Comparison of ENCODE assay signal across 2 cellular contexts in the genomic region with DNA sequence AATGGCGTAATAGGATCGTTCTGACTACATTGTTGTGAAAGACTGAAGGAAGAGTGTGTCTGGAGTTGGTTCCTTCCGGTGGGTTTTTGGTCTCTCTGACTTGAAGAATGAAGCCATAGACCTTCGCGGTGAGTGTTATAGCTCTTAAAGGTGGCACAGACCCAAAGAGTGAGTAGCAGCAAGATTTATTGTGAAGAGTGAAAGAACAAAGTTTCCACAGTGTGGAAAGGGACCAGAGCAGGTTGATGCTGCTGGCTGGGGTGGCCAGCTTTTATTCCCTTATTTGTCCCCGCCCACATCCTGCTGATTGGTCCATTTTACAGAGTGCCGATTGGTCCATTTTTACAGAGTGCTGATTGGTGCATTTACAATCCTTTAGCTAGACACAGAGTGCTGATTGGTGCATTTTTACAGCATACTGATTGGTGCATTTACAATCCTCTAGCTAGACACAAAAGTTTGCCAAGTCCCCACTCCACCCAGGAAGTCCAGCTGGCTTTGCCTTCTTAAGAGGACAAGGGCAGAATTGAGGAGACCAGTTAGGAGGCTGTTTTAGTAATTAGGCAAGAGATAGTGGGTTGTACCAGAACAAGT.
TF ChIP-seq lines count a peak whose summit lies in the region.

No MANE protein-coding gene starts in this region.

TF ChIP-seq in HCT116, 20 proteins besides CTCF, POLR2A, EP300 and RAD21:
- peak; percentile 33; the same call in 1 of the 2 replicates for TF ChIP-seq SIN3A (IDR thresholded peaks at IDR 0.05; ENCODE audit: low read depth)

TF ChIP-seq in GM12878, 131 proteins besides CTCF, POLR2A, EP300 and RAD21:
- TF ChIP-seq POLR2AphosphoS5 (IDR thresholded peaks at IDR 0.05; ENCODE audit: low read length): 0 out of 2 replicates have a peak, but pooled peaks have one; percentile 27
- TF ChIP-seq, protein P1, sequence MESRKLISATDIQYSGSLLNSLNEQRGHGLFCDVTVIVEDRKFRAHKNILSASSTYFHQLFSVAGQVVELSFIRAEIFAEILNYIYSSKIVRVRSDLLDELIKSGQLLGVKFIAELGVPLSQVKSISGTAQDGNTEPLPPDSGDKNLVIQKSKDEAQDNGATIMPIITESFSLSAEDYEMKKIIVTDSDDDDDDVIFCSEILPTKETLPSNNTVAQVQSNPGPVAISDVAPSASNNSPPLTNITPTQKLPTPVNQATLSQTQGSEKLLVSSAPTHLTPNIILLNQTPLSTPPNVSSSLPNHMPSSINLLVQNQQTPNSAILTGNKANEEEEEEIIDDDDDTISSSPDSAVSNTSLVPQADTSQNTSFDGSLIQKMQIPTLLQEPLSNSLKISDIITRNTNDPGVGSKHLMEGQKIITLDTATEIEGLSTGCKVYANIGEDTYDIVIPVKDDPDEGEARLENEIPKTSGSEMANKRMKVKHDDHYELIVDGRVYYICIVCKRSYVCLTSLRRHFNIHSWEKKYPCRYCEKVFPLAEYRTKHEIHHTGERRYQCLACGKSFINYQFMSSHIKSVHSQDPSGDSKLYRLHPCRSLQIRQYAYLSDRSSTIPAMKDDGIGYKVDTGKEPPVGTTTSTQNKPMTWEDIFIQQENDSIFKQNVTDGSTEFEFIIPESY (IDR thresholded peaks at IDR 0.05): peak; percentile 90
- TF ChIP-seq SP1 (IDR thresholded peaks at IDR 0.05; ENCODE audit: low read depth, low read length): peak; percentile 15
